11 cellular contexts compared by ENCODE assay signal in genomic region chr13:80873589-80873988, GRCh38.
DNase-seq lines count a peak whose midpoint lies in the region; ATAC-seq and TF ChIP-seq lines count a peak whose summit lies in the region.
"Had no signal": no experiment of that assay in that cellular context is flagged by ENCODE, and none has a peak within 500 bp of the region (broad histone marks: within the 10 kb centered on the region; RNA-seq: fewer than 3 reads in every experiment).

No MANE protein-coding gene starts in this region.

- no peaks in the 10 kb centered on the region for H3K9me3 Mint-ChIP-seq in immature natural killer cell
- no peaks in the 10 kb centered on the region for H3K9me3 Mint-ChIP-seq in endothelial cell (ENCODE audit: unreplicated experiment)

- peak; percentile 76 for ATAC-seq in GM18519 (IDR thresholded peaks at IDR 0.05; ENCODE audit: low FRiP score, unreplicated experiment)
- peak; percentile 94 for ATAC-seq in GM21825 (IDR thresholded peaks at IDR 0.05; ENCODE audit: unreplicated experiment)
- ATAC-seq: naive thymus-derived CD8-positive, alpha-beta T cell had no signal

- DNase-seq in Jurkat, Clone E6-1 (ENCODE audit: low read depth, low spot score), result peak; percentile 20
- peak; percentile 65 to 75 (median 73) for DNase-seq in immature natural killer cell
- no peak for DNase-seq in dedifferentiated amniotic fluid mesenchymal stem cell (ENCODE audit: extremely low spot score)
- DNase-seq in retina, result no peak
- DNase-seq in endothelial cell (ENCODE audit: low spot score), result no peak
- no peak for DNase-seq in activated naive CD4-positive, alpha-beta T cell treated with anti-CD3 and anti-CD28 coated beads, Interleukin-2, amount 50 U/mL, for 16 hours
- DNase-seq: NCI-H1930; stimulated activated naive CD4-positive, alpha-beta T cell had no signal

- H3K4me1 Mint-ChIP-seq in immature natural killer cell (peaks cover 6 to 26% of the 10 kb centered on the region in 2 donors), endothelial cell (ENCODE audit: unreplicated experiment) (no peaks in the 10 kb centered on the region)

- no peaks in the 10 kb centered on the region for H3K36me3 Mint-ChIP-seq in immature natural killer cell
- no peaks in the 10 kb centered on the region for H3K36me3 Mint-ChIP-seq in endothelial cell (ENCODE audit: low read depth, unreplicated experiment)
- H3K36me3 Mint-ChIP-seq: naive thymus-derived CD8-positive, alpha-beta T cell had no signal

- H3K27me3 Mint-ChIP-seq in immature natural killer cell (ENCODE audit: low read depth in 3 of 3) (peaks cover 0 to 6% (median 4%) of the 10 kb centered on the region in 3 donors), endothelial cell (ENCODE audit: unreplicated experiment) (no peaks in the 10 kb centered on the region)
- H3K27me3 Mint-ChIP-seq: naive thymus-derived CD8-positive, alpha-beta T cell had no signal

- peak overlapping the region in 1 of 6 donors; percentile 18 for H3K27ac Mint-ChIP-seq in immature natural killer cell
- no peak overlapping the region for H3K27ac Mint-ChIP-seq in endothelial cell (ENCODE audit: unreplicated experiment)
- H3K27ac Mint-ChIP-seq: naive thymus-derived CD8-positive, alpha-beta T cell had no signal

- TF ChIP-seq CTCF in endothelial cell (IDR thresholded peaks at IDR 0.05; ENCODE audit: unreplicated experiment), result no peak

- H3K4me3 Mint-ChIP-seq in immature natural killer cell (peak overlapping the region; percentile 1 to 62 (median 29)), endothelial cell (ENCODE audit: unreplicated experiment) (no peak overlapping the region)
- H3K4me3 Mint-ChIP-seq: naive thymus-derived CD8-positive, alpha-beta T cell had no signal

- no peak overlapping the region for H3K4me3 ChIP-seq in Jurkat, Clone E6-1 (ENCODE audit: low read length)

Comparison
In these comparisons a context has a peak if more than half of its experiments do, and no peak if none do; other contexts are left out.
1. DNase-seq: peak in Jurkat, Clone E6-1 (single experiment) and immature natural killer cell (3 of 3); none in dedifferentiated amniotic fluid mesenchymal stem cell (single experiment), retina (single experiment), endothelial cell (single experiment) and activated naive CD4-positive, alpha-beta T cell treated with anti-CD3 and anti-CD28 coated beads, Interleukin-2, amount 50 U/mL, for 16 hours (single experiment).